Comparison of ENCODE assay signal across 17 cellular contexts in the genomic region with DNA sequence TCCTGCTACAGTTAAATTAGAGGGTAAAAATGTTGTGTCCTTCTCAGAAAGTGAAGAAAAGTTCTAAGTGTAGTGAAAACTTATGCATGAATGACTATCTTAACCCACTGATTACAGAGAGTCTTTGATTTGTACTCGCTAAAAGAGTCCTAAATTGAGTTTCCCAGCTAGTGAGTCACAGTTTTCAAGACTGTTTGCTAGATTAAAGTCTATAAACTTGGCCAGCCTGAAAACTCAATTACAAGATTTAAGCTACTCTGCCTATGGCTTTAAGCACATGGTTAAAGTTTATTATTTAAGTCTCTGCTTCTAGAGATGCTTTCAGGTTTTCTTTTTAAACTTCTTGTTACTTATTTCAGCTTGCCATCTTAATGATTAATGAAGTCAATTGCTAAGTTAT.
"Had no signal": no experiment of that assay in that cellular context is flagged by ENCODE, and none has a peak within 500 bp of the region (broad histone marks: within the 10 kb centered on the region; RNA-seq: fewer than 3 reads in every experiment).

No MANE protein-coding gene starts in this region.

- H3K4me1 Mint-ChIP-seq: activated naive CD8-positive, alpha-beta T cell treated with anti-CD3 and anti-CD28 coated beads for 36 hours had no signal

- H3K9me3 Mint-ChIP-seq: activated CD4-positive, alpha-beta memory T cell treated with anti-CD3 and anti-CD28 coated beads for 36 hours; activated naive CD8-positive, alpha-beta T cell treated with anti-CD3 and anti-CD28 coated beads for 36 hours; activated T-cell treated with anti-CD3 and anti-CD28 coated beads, Interleukin-2, amount 50 U/mL, for 72 hours; natural killer cell treated with Interleukin-12 subunit alpha and Interleukin-12 subunit beta and Interleukin-15 and Interleukin-18, amount 100 ng/mL, for 72 hours had no signal

- H3K4me3 ChIP-seq: dorsolateral prefrontal cortex, heart left ventricle, left lung, psoas muscle, vagina had no signal

- H3K9me3 ChIP-seq: heart left ventricle, left lung, psoas muscle, vagina had no signal

- FAIRE-seq: bronchial epithelial cell, islet of Langerhans had no signal

- H3K27ac Mint-ChIP-seq: activated CD4-positive, alpha-beta memory T cell treated with anti-CD3 and anti-CD28 coated beads for 36 hours; activated naive CD8-positive, alpha-beta T cell treated with anti-CD3 and anti-CD28 coated beads for 36 hours; activated T-cell treated with anti-CD3 and anti-CD28 coated beads, Interleukin-2, amount 50 U/mL, for 72 hours; natural killer cell treated with Interleukin-12 subunit alpha and Interleukin-12 subunit beta and Interleukin-15 and Interleukin-18, amount 100 ng/mL, for 72 hours had no signal

- H3K27ac ChIP-seq: dorsolateral prefrontal cortex, heart left ventricle, left lung, psoas muscle, vagina had no signal

- H3K4me3 Mint-ChIP-seq: activated CD4-positive, alpha-beta memory T cell treated with anti-CD3 and anti-CD28 coated beads for 36 hours; activated naive CD8-positive, alpha-beta T cell treated with anti-CD3 and anti-CD28 coated beads for 36 hours; activated T-cell treated with anti-CD3 and anti-CD28 coated beads, Interleukin-2, amount 50 U/mL, for 72 hours; natural killer cell treated with Interleukin-12 subunit alpha and Interleukin-12 subunit beta and Interleukin-15 and Interleukin-18, amount 100 ng/mL, for 72 hours had no signal

- H3K27me3 ChIP-seq: left lung, vagina had no signal

- DNase-seq: activated CD4-positive, alpha-beta memory T cell treated with anti-CD3 and anti-CD28 coated beads for 36 hours; activated CD4-positive, CD25-positive, alpha-beta regulatory T cell treated with anti-CD3 and anti-CD28 coated beads, Interleukin-2, amount 50 U/mL, for 72 hours; activated gamma-delta T cell treated with Interleukin-2 at 50 U/mL for 16 hours; activated naive CD8-positive, alpha-beta T cell treated with anti-CD3 and anti-CD28 coated beads for 36 hours; activated T-cell treated with anti-CD3 and anti-CD28 coated beads, Interleukin-2, amount 50 U/mL, for 72 hours; anterior cingulate cortex; dorsolateral prefrontal cortex; foreskin melanocyte; heart left ventricle; left lung; psoas muscle; stimulated activated CD4-positive, alpha-beta T cell treated with anti-CD3 and anti-CD28 coated beads, Interleukin-15, amount 100 ng/mL, for 24 hours; stimulated activated CD4-positive, alpha-beta T cell treated with anti-CD3 and anti-CD28 coated beads, Interleukin-4, amount 100 ng/mL, for 4 hours had no signal

- H3K36me3 Mint-ChIP-seq: activated CD4-positive, alpha-beta memory T cell treated with anti-CD3 and anti-CD28 coated beads for 36 hours; activated naive CD8-positive, alpha-beta T cell treated with anti-CD3 and anti-CD28 coated beads for 36 hours; natural killer cell treated with Interleukin-12 subunit alpha and Interleukin-12 subunit beta and Interleukin-15 and Interleukin-18, amount 100 ng/mL, for 72 hours had no signal

- H3K4me1 ChIP-seq: heart left ventricle, left lung, psoas muscle, vagina had no signal

- H3K36me3 ChIP-seq: heart left ventricle, left lung, vagina had no signal

- ATAC-seq: heart left ventricle; left lung; natural killer cell treated with Interleukin-12 subunit alpha and Interleukin-12 subunit beta and Interleukin-15 and Interleukin-18, amount 100 ng/mL, for 72 hours; psoas muscle had no signal
